Comparison of ENCODE assay signal across 8 cellular contexts in the genomic region with DNA sequence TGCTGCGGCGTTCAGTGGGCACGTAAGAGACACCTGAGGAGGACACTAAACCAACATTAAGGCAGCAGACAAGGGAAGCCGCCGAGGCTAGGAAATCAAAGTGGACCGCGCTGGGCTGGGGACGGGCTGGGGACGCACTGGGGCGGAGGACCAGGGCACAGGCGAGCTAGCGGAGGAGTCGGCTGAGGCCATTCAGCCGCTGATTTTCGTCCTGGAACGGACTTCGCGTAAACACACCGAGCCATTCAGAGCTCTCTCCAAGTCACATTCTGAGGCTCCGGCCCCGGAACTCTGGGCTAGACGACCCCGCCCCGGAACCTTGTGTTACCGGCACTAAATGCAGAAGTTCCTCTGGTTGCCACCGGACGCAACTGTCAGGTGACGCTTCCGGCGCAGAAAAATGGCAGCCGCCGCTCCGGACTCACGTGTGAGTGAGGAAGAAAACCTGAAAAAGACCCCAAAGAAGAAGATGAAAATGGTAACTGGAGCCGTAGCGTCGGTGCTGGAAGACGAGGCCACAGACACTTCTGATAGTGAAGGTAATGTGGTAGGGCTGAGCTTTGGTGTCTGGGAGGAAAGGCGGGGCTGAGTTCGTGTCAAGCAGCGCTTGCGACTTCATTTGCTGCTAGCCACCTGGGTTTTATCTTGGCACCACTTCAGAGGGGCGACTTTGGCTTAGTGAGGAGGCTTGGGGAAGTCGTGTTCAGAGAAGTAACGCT. TPM values are rescaled to one million over a fixed set of nuclear protein-coding genes. Genes with fewer than 3 reads are reported as not detected.
DNase-seq lines count a peak whose midpoint lies in the region; ATAC-seq and TF ChIP-seq lines count a peak whose summit lies in the region.

A gene with protein sequence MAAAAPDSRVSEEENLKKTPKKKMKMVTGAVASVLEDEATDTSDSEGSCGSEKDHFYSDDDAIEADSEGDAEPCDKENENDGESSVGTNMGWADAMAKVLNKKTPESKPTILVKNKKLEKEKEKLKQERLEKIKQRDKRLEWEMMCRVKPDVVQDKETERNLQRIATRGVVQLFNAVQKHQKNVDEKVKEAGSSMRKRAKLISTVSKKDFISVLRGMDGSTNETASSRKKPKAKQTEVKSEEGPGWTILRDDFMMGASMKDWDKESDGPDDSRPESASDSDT (plus strand): TSS at position 377 of the 719 bp plus-strand sequence. CDS start 24 bp downstream, at position 401.

- peak within 1 kb of the TSS; percentile 71 for H3K4me3 ChIP-seq in CD8-positive, alpha-beta T cell (ENCODE audit: low read depth, low read length)
- peak within 1 kb of the TSS; percentile 88 for H3K4me3 ChIP-seq in lower lobe of right lung

- POLR2A ChIA-PET in CD8-positive, alpha-beta T cell (lab: Charles Lee), result interaction anchor here (0.8 to 1.9 kb wide), 4 partner anchors 10 to 654 kb away, joined by 3 to 7 read pairs (median 4); a partner anchor contains a TSS
- POLR2A ChIA-PET in activated CD4-positive, alpha-beta memory T cell treated with anti-CD3 and anti-CD28 coated beads, Interleukin-2, amount 10 ng/mL, durations not matched to agents 7 days and 5 days (lab: Charles Lee), result interaction anchor here (1.0 to 1.7 kb wide), 7 partner anchors 10 to 1809 kb away, joined by 3 to 11 read pairs (median 4); a partner anchor contains a TSS

- peak within 1 kb of the TSS; percentile 97 for H3K27ac Mint-ChIP-seq in CD8-positive, alpha-beta T cell
- H3K27ac Mint-ChIP-seq in activated CD4-positive, alpha-beta memory T cell treated with anti-CD3 and anti-CD28 coated beads, Interleukin-2, amount 10 ng/mL, durations not matched to agents 7 days and 5 days, result peak within 1 kb of the TSS; percentile 75

- peaks cover 23% of the 10 kb centered on the region for H3K4me1 ChIP-seq in CD8-positive, alpha-beta T cell (ENCODE audit: insufficient read depth, low read length)
- peaks cover 21% of the 10 kb centered on the region for H3K4me1 ChIP-seq in lower lobe of right lung

- H3K27me3 Mint-ChIP-seq in CD8-positive, alpha-beta T cell (ENCODE audit: low read depth), result peaks cover 20% of the 10 kb centered on the region
- peaks cover 6% of the 10 kb centered on the region for H3K27me3 Mint-ChIP-seq in activated CD4-positive, alpha-beta memory T cell treated with anti-CD3 and anti-CD28 coated beads, Interleukin-2, amount 10 ng/mL, durations not matched to agents 7 days and 5 days

- no peaks in the 10 kb centered on the region for H3K27me3 ChIP-seq in CD8-positive, alpha-beta T cell (ENCODE audit: insufficient read depth, low read length)
- H3K27me3 ChIP-seq in lower lobe of right lung (ENCODE audit: low read depth), result no peaks in the 10 kb centered on the region

- H3K9me3 ChIP-seq in CD8-positive, alpha-beta T cell (ENCODE audit: low read length), result no peaks in the 10 kb centered on the region
- no peaks in the 10 kb centered on the region for H3K9me3 ChIP-seq in lower lobe of right lung

- peaks cover 19% of the 10 kb centered on the region for H3K36me3 Mint-ChIP-seq in CD8-positive, alpha-beta T cell
- H3K36me3 Mint-ChIP-seq in activated CD4-positive, alpha-beta memory T cell treated with anti-CD3 and anti-CD28 coated beads, Interleukin-2, amount 10 ng/mL, durations not matched to agents 7 days and 5 days (ENCODE audit: low read depth), result no peaks in the 10 kb centered on the region

- H3K9me3 Mint-ChIP-seq in CD8-positive, alpha-beta T cell, result peaks cover 2% of the 10 kb centered on the region
- H3K9me3 Mint-ChIP-seq in activated CD4-positive, alpha-beta memory T cell treated with anti-CD3 and anti-CD28 coated beads, Interleukin-2, amount 10 ng/mL, durations not matched to agents 7 days and 5 days, result peaks cover 3% of the 10 kb centered on the region

- intact Hi-C loops in CD8-positive, alpha-beta T cell (cut with DNase I, micrococcal nuclease), result loop anchor here (1.0 to 10.0 kb wide), 9 partner anchors 654 to 1990 kb away; a partner anchor contains a TSS
- intact Hi-C loops in lower lobe of right lung (cut with DNase I), result no loop called here

- TF ChIP-seq CTCF in CD8-positive, alpha-beta T cell (IDR thresholded peaks at IDR 0.05), result no peak
- TF ChIP-seq CTCF in lower lobe of right lung (IDR thresholded peaks at IDR 0.05), result no peak

- peak; percentile 95 for ATAC-seq in CD8-positive, alpha-beta T cell
- peak; percentile 100 for ATAC-seq in GM19455 (IDR thresholded peaks at IDR 0.05; ENCODE audit: unreplicated experiment)
- peak; percentile 99 for ATAC-seq in lower lobe of right lung

- CTCF ChIA-PET in CD8-positive, alpha-beta T cell (lab: Charles Lee), result interaction anchor here (1.2 kb wide), 1 partner anchor 45 kb away, joined by 4 read pairs; no protein-coding TSS in a partner anchor
- CTCF ChIA-PET in activated CD4-positive, alpha-beta memory T cell treated with anti-CD3 and anti-CD28 coated beads, Interleukin-2, amount 10 ng/mL, durations not matched to agents 7 days and 5 days (lab: Charles Lee), result interaction anchor here (1.1 to 1.5 kb wide), 4 partner anchors 9 to 888 kb away, joined by 3 to 5 read pairs (median 4); a partner anchor contains a TSS

- peak; percentile 70 to 92 (median 83) for DNase-seq in CD8-positive, alpha-beta T cell
- DNase-seq in HK-2 (ENCODE audit: unreplicated experiment) (peak; percentile 93), NCI-H82 treated with DMSO at 0.1 percent for 48 hours (lab: John Stamatoyannopoulos, UW; ENCODE audit: unreplicated experiment) (peak; percentile 72), ecto neural progenitor cell (ENCODE audit: low spot score) (peak; percentile 92), lower lobe of right lung (peak; percentile 92)
- peak; percentile 90 for DNase-seq in activated CD4-positive, alpha-beta memory T cell treated with anti-CD3 and anti-CD28 coated beads, Interleukin-2, amount 10 ng/mL, durations not matched to agents 7 days and 5 days
- peak; percentile 65 to 78 (median 66) for DNase-seq in stimulated activated CD4-positive, alpha-beta T cell treated with anti-CD3 and anti-CD28 coated beads, TNF-alpha, amount 100 ng/mL, for 1 hour (ENCODE audit: low read depth in 3 of 3, low spot score in 1 of 3)

- H3K36me3 ChIP-seq in CD8-positive, alpha-beta T cell (ENCODE audit: insufficient read depth, low read length), result no peaks in the 10 kb centered on the region
- no peaks in the 10 kb centered on the region for H3K36me3 ChIP-seq in lower lobe of right lung

- peak within 1 kb of the TSS; percentile 68 for H3K27ac ChIP-seq in CD8-positive, alpha-beta T cell (ENCODE audit: low read depth, low read length)
- peak within 1 kb of the TSS; percentile 82 for H3K27ac ChIP-seq in lower lobe of right lung

- H3K4me1 Mint-ChIP-seq in CD8-positive, alpha-beta T cell (ENCODE audit: low read depth), result peaks cover 43% of the 10 kb centered on the region
- H3K4me1 Mint-ChIP-seq in activated CD4-positive, alpha-beta memory T cell treated with anti-CD3 and anti-CD28 coated beads, Interleukin-2, amount 10 ng/mL, durations not matched to agents 7 days and 5 days, result peaks cover 31% of the 10 kb centered on the region

- H3K4me3 Mint-ChIP-seq in CD8-positive, alpha-beta T cell, result peak within 1 kb of the TSS; percentile 99
- peak within 1 kb of the TSS; percentile 91 for H3K4me3 Mint-ChIP-seq in activated CD4-positive, alpha-beta memory T cell treated with anti-CD3 and anti-CD28 coated beads, Interleukin-2, amount 10 ng/mL, durations not matched to agents 7 days and 5 days

RNA-seq across cellular contexts. Expression of the gene that starts here (rescaled TPM):
- 10 to 100 TPM; 16.1 to 16.7 TPM for total RNA-seq in CD8-positive, alpha-beta T cell
- 10 to 100 TPM; 10.3 to 10.6 TPM for total RNA-seq in activated CD4-positive, alpha-beta memory T cell treated with anti-CD3 and anti-CD28 coated beads, Interleukin-2, amount 10 ng/mL, durations not matched to agents 7 days and 5 days
- total RNA-seq in lower lobe of right lung, result 18.7 TPM

Comparison
In these comparisons a context has a peak if more than half of its experiments do, and no peak if none do; other contexts are left out.
1. Peak in every context shown above with its lines: DNase-seq, ATAC-seq, H3K4me3 ChIP-seq and H3K27ac ChIP-seq.